In the genomic region with DNA sequence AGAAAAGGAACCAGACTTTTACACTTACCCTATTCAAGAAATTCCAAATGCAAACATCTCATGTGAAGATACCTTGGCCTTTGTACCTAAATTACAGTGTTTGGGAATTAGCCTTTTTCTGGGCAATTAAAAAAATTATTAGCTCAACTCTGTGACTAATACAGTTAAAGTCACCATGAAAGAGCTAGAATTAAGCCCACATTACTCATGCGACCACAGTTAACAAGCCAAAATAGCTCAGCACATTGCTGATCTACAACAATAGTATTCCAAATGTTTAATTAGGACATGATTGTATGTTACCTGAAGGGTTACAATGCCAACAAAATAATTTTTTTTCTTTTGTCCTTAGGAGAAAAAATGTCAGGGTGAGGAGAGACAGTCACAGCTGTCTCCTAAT, we compare ENCODE assay signal across 25 cellular contexts.
"Had no signal": no experiment of that assay in that cellular context is flagged by ENCODE, and none has a peak within 500 bp of the region (broad histone marks: within the 10 kb centered on the region; RNA-seq: fewer than 3 reads in every experiment).

No MANE protein-coding gene starts in this region.

- H3K27ac ChIP-seq: ascending aorta, gastroesophageal sphincter, heart right ventricle, neural progenitor cell, parathyroid adenoma, tibial nerve, vagina had no signal

- H3K79me2 ChIP-seq: parathyroid adenoma had no signal

- H3K4me1 ChIP-seq: ascending aorta, gastroesophageal sphincter, heart right ventricle, neural progenitor cell, parathyroid adenoma, tibial nerve, vagina had no signal

- H2AFZ ChIP-seq: neural progenitor cell, parathyroid adenoma had no signal

- H3K27me3 ChIP-seq: ascending aorta, gastroesophageal sphincter, heart right ventricle, neural progenitor cell, tibial nerve, vagina had no signal

- H3K27me3 Mint-ChIP-seq: activated CD4-positive, alpha-beta memory T cell treated with anti-CD3 and anti-CD28 coated beads for 36 hours; activated CD8-positive, alpha-beta memory T cell treated with anti-CD3 and anti-CD28 coated beads, Interleukin-2, amount 10 ng/mL, durations not matched to agents 7 days and 5 days; activated naive CD8-positive, alpha-beta T cell treated with anti-CD3 and anti-CD28 coated beads, Interleukin-2, amount 50 U/mL, for 24 hours; naive B cell; stimulated activated naive B cell treated with anti-CD40 and anti-IgM and Interleukin-4, amounts not matched to agents 10 μg/mL and 1 μg/mL and 100 μg/mL, for 72 hours had no signal

- H3K36me3 Mint-ChIP-seq: activated CD4-positive, alpha-beta memory T cell treated with anti-CD3 and anti-CD28 coated beads for 36 hours; activated CD8-positive, alpha-beta memory T cell treated with anti-CD3 and anti-CD28 coated beads, Interleukin-2, amount 10 ng/mL, durations not matched to agents 7 days and 5 days; naive B cell; neural progenitor cell; stimulated activated naive B cell treated with anti-CD40 and anti-IgM and Interleukin-4, amounts not matched to agents 10 μg/mL and 1 μg/mL and 100 μg/mL, for 72 hours had no signal

- H3K4me3 Mint-ChIP-seq: activated CD4-positive, alpha-beta memory T cell treated with anti-CD3 and anti-CD28 coated beads for 36 hours; activated CD8-positive, alpha-beta memory T cell treated with anti-CD3 and anti-CD28 coated beads, Interleukin-2, amount 10 ng/mL, durations not matched to agents 7 days and 5 days; activated naive CD4-positive, alpha-beta T cell treated with anti-CD3 and anti-CD28 coated beads for 36 hours; activated naive CD8-positive, alpha-beta T cell treated with anti-CD3 and anti-CD28 coated beads, Interleukin-2, amount 50 U/mL, for 24 hours; naive B cell; neural progenitor cell; stimulated activated naive B cell treated with anti-CD40 and anti-IgM and Interleukin-4, amounts not matched to agents 10 μg/mL and 1 μg/mL and 100 μg/mL, for 72 hours had no signal

- H3K9ac ChIP-seq: neural progenitor cell, parathyroid adenoma had no signal

- ATAC-seq: activated CD8-positive, alpha-beta memory T cell treated with anti-CD3 and anti-CD28 coated beads, Interleukin-2, amount 10 ng/mL, durations not matched to agents 7 days and 5 days; activated naive CD8-positive, alpha-beta T cell treated with anti-CD3 and anti-CD28 coated beads, Interleukin-2, amount 50 U/mL, for 24 hours; gastroesophageal sphincter; heart right ventricle; stimulated activated naive B cell treated with anti-CD40 and anti-IgM and Interleukin-4, amounts not matched to agents 10 μg/mL and 1 μg/mL and 100 μg/mL, for 72 hours had no signal

- DNase-seq: activated CD4-positive, alpha-beta memory T cell treated with anti-CD3 and anti-CD28 coated beads for 36 hours; activated CD8-positive, alpha-beta memory T cell treated with anti-CD3 and anti-CD28 coated beads, Interleukin-2, amount 10 ng/mL, durations not matched to agents 7 days and 5 days; activated naive CD4-positive, alpha-beta T cell treated with anti-CD3 and anti-CD28 coated beads for 36 hours; activated naive CD8-positive, alpha-beta T cell treated with anti-CD3 and anti-CD28 coated beads, Interleukin-2, amount 50 U/mL, for 24 hours; activated T-cell treated with anti-CD3 and anti-CD28 coated beads, Interleukin-2, amount 50 U/mL, for 1 hour; central memory CD4-positive, alpha-beta T cell; cortex of kidney; effector CD8-positive, alpha-beta T cell; heart right ventricle; midbrain; naive B cell; stimulated activated CD4-positive, alpha-beta T cell treated with anti-CD3 and anti-CD28 coated beads, Interleukin-4, amount 100 ng/mL, for 1 hour; stimulated activated naive B cell treated with anti-CD40 and anti-IgM and Interleukin-4, amounts not matched to agents 10 μg/mL and 1 μg/mL and 100 μg/mL, for 72 hours; substantia nigra; T-helper 1 cell; T1000 had no signal

- H3K4me1 Mint-ChIP-seq: activated CD8-positive, alpha-beta memory T cell treated with anti-CD3 and anti-CD28 coated beads, Interleukin-2, amount 10 ng/mL, durations not matched to agents 7 days and 5 days; activated naive CD8-positive, alpha-beta T cell treated with anti-CD3 and anti-CD28 coated beads, Interleukin-2, amount 50 U/mL, for 24 hours; naive B cell; neural progenitor cell; stimulated activated naive B cell treated with anti-CD40 and anti-IgM and Interleukin-4, amounts not matched to agents 10 μg/mL and 1 μg/mL and 100 μg/mL, for 72 hours had no signal

- H3K9me3 ChIP-seq: ascending aorta, gastroesophageal sphincter, vagina had no signal

- H3K27ac Mint-ChIP-seq: activated CD4-positive, alpha-beta memory T cell treated with anti-CD3 and anti-CD28 coated beads for 36 hours; activated CD8-positive, alpha-beta memory T cell treated with anti-CD3 and anti-CD28 coated beads, Interleukin-2, amount 10 ng/mL, durations not matched to agents 7 days and 5 days; activated naive CD4-positive, alpha-beta T cell treated with anti-CD3 and anti-CD28 coated beads for 36 hours; activated naive CD8-positive, alpha-beta T cell treated with anti-CD3 and anti-CD28 coated beads, Interleukin-2, amount 50 U/mL, for 24 hours; activated T-helper 2 cell treated with anti-CD3 and anti-CD28 coated beads, Interferon-gamma antibody, Interleukin-2, Interleukin-4, amounts not matched to agents 10 μg/mL and 5 μg/mL and 100 μg/mL, durations not matched to agents 14 hours and 24 hours and 36 hours; naive B cell; neural progenitor cell; stimulated activated naive B cell treated with anti-CD40 and anti-IgM and Interleukin-4, amounts not matched to agents 10 μg/mL and 1 μg/mL and 100 μg/mL, for 72 hours had no signal

- H3K4me3 ChIP-seq: ascending aorta, gastroesophageal sphincter, heart right ventricle, lung, neural progenitor cell, tibial nerve, vagina had no signal

- H3K36me3 ChIP-seq: ascending aorta, gastroesophageal sphincter, heart right ventricle, neural progenitor cell, tibial nerve, vagina had no signal

- H3K4me2 ChIP-seq: neural progenitor cell had no signal

- FAIRE-seq: endothelial cell of umbilical vein had no signal
